In genomic region chr3:52053307-52054304, GRCh38 we compare ENCODE assay signal across 8 cellular contexts. TPM values are rescaled to one million over a fixed set of nuclear protein-coding genes. Genes with fewer than 3 reads are reported as not detected.
DNase-seq lines count a peak whose midpoint lies in the region; ATAC-seq and TF ChIP-seq lines count a peak whose summit lies in the region.

No MANE protein-coding gene starts in this region.

- H3K27me3 ChIP-seq in colonic mucosa = no peaks in the 10 kb centered on the region

- no peak overlapping the region for H3K4me3 ChIP-seq in colonic mucosa

- no peak for ATAC-seq in GM19467 (IDR thresholded peaks at IDR 0.05; ENCODE audit: unreplicated experiment)

- intact Hi-C loops in colonic mucosa (cut with DNase I) = no loop called here
- intact Hi-C loops in posterior vena cava (cut with DNase I) = loop anchor here (2.0 to 10.0 kb wide), 3 partner anchors 49 to 1719 kb away; no protein-coding TSS in a partner anchor

- no peaks in the 10 kb centered on the region for H3K9me3 ChIP-seq in colonic mucosa

- peak overlapping the region; percentile 67 to 70 for H3K9ac ChIP-seq in colonic mucosa (ENCODE audit: low read depth in 2 of 2, low read length in 2 of 2)

- in situ Hi-C loops in GM13977 (cut with MboI; ENCODE audit: low pct_unique_long_range_greater_than_20kb, low sequenced_read_pairs, unreplicated experiment) = no loop called here

- DNase-seq in GM13977 (ENCODE audit: low spot score) (peak; percentile 66), UCSD-AML1 (lab: John Stamatoyannopoulos, UW; ENCODE audit: unreplicated experiment) (peak; percentile 71), colonic mucosa (no peak), myocyte (ENCODE audit: low read depth) (peak; percentile 15), substantia nigra (lab: John Stamatoyannopoulos, UW) (peak in 31 of 49 donors; percentile 20 to 71 (median 50)), posterior vena cava (ENCODE audit: low spot score) (no peak), D341Med (ENCODE audit: low spot score) (no peak)

- H3K4me1 ChIP-seq in colonic mucosa = peaks cover 9% of the 10 kb centered on the region

- peak overlapping the region; percentile 78 for H3K27ac ChIP-seq in colonic mucosa
- H3K27ac ChIP-seq in substantia nigra (ENCODE audit: low read depth, low read length, poor library complexity, severe bottlenecking) = peak overlapping the region; percentile 88

- TF ChIP-seq CTCF in GM13977 (IDR thresholded peaks at IDR 0.05; ENCODE audit: extremely low read depth, insufficient read depth, missing control alignments) = peak; percentile 79
- no peak for TF ChIP-seq CTCF in colonic mucosa (IDR thresholded peaks at IDR 0.05)

- H3K36me3 ChIP-seq in colonic mucosa = no peaks in the 10 kb centered on the region

RNA-seq across cellular contexts. Expression of gene DUSP7, which starts 2.8 kb away (rescaled TPM):
- total RNA-seq in colonic mucosa (1 to 10 TPM; 9.5 to 9.8 TPM), myocyte (8.9 and 12.3 TPM in 2 replicates), posterior vena cava (10 to 100 TPM; 29.9 to 36.4 TPM)
- polyA plus RNA-seq in myocyte (2012) = 10.9 TPM

RNA-seq across cellular contexts. Expression of gene RPL29, which starts 57.9 kb away (rescaled TPM):
- total RNA-seq in colonic mucosa (1,000 to 10,000 TPM; 1,051 to 1,273 TPM), myocyte (1,456 and 1,610 TPM in 2 replicates), posterior vena cava (100 to 1,000 TPM; 657 to 687 TPM)
- 1,322 TPM for polyA plus RNA-seq in myocyte (2012)

Comparison
In these comparisons a context has a peak if more than half of its experiments do, and no peak if none do; other contexts are left out.
1. DNase-seq: peak in GM13977 (single experiment), UCSD-AML1 (single experiment), myocyte (single experiment) and substantia nigra (31 of 49); none in colonic mucosa (single experiment), posterior vena cava (single experiment) and D341Med (single experiment).